Comparison of ENCODE assay signal across 1 cellular context in genomic region chr14:63621975-63622374, GRCh38. TPM values are rescaled to one million over a fixed set of nuclear protein-coding genes. Genes with fewer than 3 reads are reported as not detected.
"Had no signal": no experiment of that assay in that cellular context is flagged by ENCODE, and none has a peak within 500 bp of the region (broad histone marks: within the 10 kb centered on the region; RNA-seq: fewer than 3 reads in every experiment).

No MANE protein-coding gene starts in this region.

RNA-seq across cellular contexts. Expression of gene WDR89, which starts 19.7 kb away (rescaled TPM):
- total RNA-seq: ascending aorta had no signal
